ENCODE assay signal across 8 cellular contexts in genomic region chr18:61502472-61502871, GRCh38.
DNase-seq lines count a peak whose midpoint lies in the region; ATAC-seq, FAIRE-seq and TF ChIP-seq lines count a peak whose summit lies in the region.

No MANE protein-coding gene starts in this region.

- DNase-seq in activated CD4-positive, alpha-beta T cell treated with anti-CD3 and anti-CD28 coated beads for 36 hours: peak; percentile 25
- DNase-seq in activated CD4-positive, alpha-beta T cell treated with anti-CD3 and anti-CD28 coated beads, Interleukin-2, amount 50 U/mL, for 4 hours: no peak
- DNase-seq in NCI-H69 (lab: John Stamatoyannopoulos, UW) (peak; percentile 90), T47D (ENCODE audit: low read depth in 1 of 2, low spot score in 1 of 2) (peak; percentile 23 to 59), keratinocyte (ENCODE audit: low read depth, low spot score) (peak; percentile 2)
- DNase-seq in stimulated activated naive CD4-positive, alpha-beta T cell treated with Interleukin-2 at 50 U/mL for 16 hours (lab: John Stamatoyannopoulos, UW): no peak

- H3K9me3 ChIP-seq in keratinocyte (ENCODE audit: control insufficient read depth, low read depth, low read length): no peaks in the 10 kb centered on the region

- H3K4me3 ChIP-seq in keratinocyte (ENCODE audit: control insufficient read depth in 2 of 3, extremely low read depth in 1 of 3, insufficient read depth in 2 of 3, low read depth in 1 of 3, low read length in 3 of 3): no peak overlapping the region

- ATAC-seq in activated CD4-positive, alpha-beta T cell treated with anti-CD3 and anti-CD28 coated beads for 36 hours: no peak
- peak; percentile 57 for ATAC-seq in HG03159 (IDR thresholded peaks at IDR 0.05; ENCODE audit: unreplicated experiment)

- no peaks in the 10 kb centered on the region for H3K9me1 ChIP-seq in keratinocyte (ENCODE audit: control insufficient read depth, extremely low read depth, insufficient read depth, low read length)

- in situ Hi-C loops in T47D (cut with HindIII; ENCODE audit: low pct_unique_long_range_greater_than_20kb, low sequenced_read_pairs): no loop called here

- no peaks in the 10 kb centered on the region for H3K36me3 Mint-ChIP-seq in activated CD4-positive, alpha-beta T cell treated with anti-CD3 and anti-CD28 coated beads for 36 hours (ENCODE audit: low read depth)

- H4K20me1 ChIP-seq in keratinocyte (ENCODE audit: control insufficient read depth, extremely low read depth, insufficient read depth, low read length): no peaks in the 10 kb centered on the region

- no peak overlapping the region for H3K4me2 ChIP-seq in keratinocyte (ENCODE audit: control insufficient read depth, extremely low read depth, insufficient read depth, low read depth, low read length)

- H3K36me3 ChIP-seq in keratinocyte (ENCODE audit: control insufficient read depth in 2 of 2, extremely low read depth in 1 of 2, insufficient read depth in 2 of 2, low read length in 2 of 2): no peaks in the 10 kb centered on the region

- H3K27me3 ChIP-seq in keratinocyte (ENCODE audit: control insufficient read depth, extremely low read depth, insufficient read depth, low read length): no peaks in the 10 kb centered on the region

- no peak overlapping the region for H3K4me3 Mint-ChIP-seq in activated CD4-positive, alpha-beta T cell treated with anti-CD3 and anti-CD28 coated beads for 36 hours

- no peaks in the 10 kb centered on the region for H3K79me2 ChIP-seq in keratinocyte (ENCODE audit: control insufficient read depth, insufficient read depth, low read length)

- no peak for FAIRE-seq in keratinocyte (lab: Jason Lieb, UNC)

- H3K4me1 ChIP-seq in keratinocyte (ENCODE audit: control insufficient read depth, extremely low read depth, insufficient read depth, low read length): no peaks in the 10 kb centered on the region

- CTCF ChIA-PET in activated CD4-positive, alpha-beta T cell treated with anti-CD3 and anti-CD28 coated beads for 36 hours (lab: Charles Lee): interaction anchor here (0.6 to 2.8 kb wide), 6 partner anchors 14 to 1514 kb away, joined by 3 to 8 read pairs (median 3); no protein-coding TSS in a partner anchor

- H2AFZ ChIP-seq in keratinocyte (ENCODE audit: control insufficient read depth, low read length): no peak overlapping the region

- peak; percentile 65 to 71 (median 67) for TF ChIP-seq CTCF in keratinocyte (optimal IDR thresholded peaks at IDR 0.05 in 1 of 3, IDR thresholded peaks at IDR 0.05 in 1 of 3, conservative IDR thresholded peaks at IDR 0.05 in 1 of 3; ENCODE audit: extremely low read depth in 1 of 3, insufficient read depth in 2 of 3, low read length in 3 of 3)

- H3K27me3 Mint-ChIP-seq in activated CD4-positive, alpha-beta T cell treated with anti-CD3 and anti-CD28 coated beads for 36 hours: peaks cover 10% of the 10 kb centered on the region

- H3K4me1 Mint-ChIP-seq in activated CD4-positive, alpha-beta T cell treated with anti-CD3 and anti-CD28 coated beads for 36 hours: no peaks in the 10 kb centered on the region

- H3K9ac ChIP-seq in keratinocyte (ENCODE audit: control insufficient read depth, extremely low read depth, insufficient read depth, low read length): no peak overlapping the region

- H3K27ac Mint-ChIP-seq in activated CD4-positive, alpha-beta T cell treated with anti-CD3 and anti-CD28 coated beads for 36 hours: no peak overlapping the region

- no peaks in the 10 kb centered on the region for H3K9me3 Mint-ChIP-seq in activated CD4-positive, alpha-beta T cell treated with anti-CD3 and anti-CD28 coated beads for 36 hours (ENCODE audit: low read depth)

- dilution Hi-C loops in keratinocyte (cut with MboI; ENCODE audit: extremely low pct_ligation_motif_present, low sequenced_read_pairs): no loop called here

- intact Hi-C loops in activated CD4-positive, alpha-beta T cell treated with anti-CD3 and anti-CD28 coated beads for 36 hours (cut with DNase I, micrococcal nuclease): loop anchor here (1.0 to 10.0 kb wide), 6 partner anchors 180 to 1518 kb away; no protein-coding TSS in a partner anchor

- POLR2A ChIA-PET in activated CD4-positive, alpha-beta T cell treated with anti-CD3 and anti-CD28 coated beads for 36 hours (lab: Charles Lee): no interaction called here

- no peak overlapping the region for H3K27ac ChIP-seq in keratinocyte (ENCODE audit: control insufficient read depth, insufficient read depth, low read length)
- H3K27ac ChIP-seq in temporal lobe (ENCODE audit: low read depth, low read length): peak overlapping the region; percentile 21

Comparison
In these comparisons a context has a peak if more than half of its experiments do, and no peak if none do; other contexts are left out.
1. DNase-seq: peak in activated CD4-positive, alpha-beta T cell treated with anti-CD3 and anti-CD28 coated beads for 36 hours (single experiment), NCI-H69 (single experiment), T47D (2 of 2) and keratinocyte (single experiment); none in activated CD4-positive, alpha-beta T cell treated with anti-CD3 and anti-CD28 coated beads, Interleukin-2, amount 50 U/mL, for 4 hours (0 of 2) and stimulated activated naive CD4-positive, alpha-beta T cell treated with Interleukin-2 at 50 U/mL for 16 hours (single experiment).